In genomic region chr17:46082293-46082692, GRCh38 we compare ENCODE assay signal across 1 cellular context.
TF ChIP-seq lines count a peak whose summit lies in the region.

No MANE protein-coding gene starts in this region.

TF ChIP-seq in GM23338, 12 proteins besides CTCF, POLR2A, EP300 and RAD21 (continued from another document):
- TF ChIP-seq ZNF462 (CRISPR knock-in tag; IDR thresholded peaks at IDR 0.05) (no peak), ETS1 (IDR thresholded peaks at IDR 0.05) (no peak), NANOG (IDR thresholded peaks at IDR 0.05; ENCODE audit: borderline replicate concordance) (no peak), ZNF331 (CRISPR knock-in tag; IDR thresholded peaks at IDR 0.05; ENCODE audit: low read depth) (no peak)
